In genomic region chr3:187186801-187187421, GRCh38 we compare ENCODE assay signal across 8 cellular contexts. TPM values are rescaled to one million over a fixed set of nuclear protein-coding genes. Genes with fewer than 3 reads are reported as not detected.
DNase-seq lines count a peak whose midpoint lies in the region; ATAC-seq and TF ChIP-seq lines count a peak whose summit lies in the region.

No MANE protein-coding gene starts in this region.

- H3K27ac ChIP-seq in SJSA1 (0 out of 2 replicates have a peak overlapping the region, but pooled peaks have one; percentile 2), gastrocnemius medialis (peak overlapping the region; percentile 75 to 93 (median 84))

- H3K27me3 ChIP-seq in SJSA1 (replicated peaks) = no peaks in the 10 kb centered on the region
- no peaks in the 10 kb centered on the region for H3K27me3 ChIP-seq in gastrocnemius medialis

- DNase-seq in SJSA1 (ENCODE audit: low read depth in 1 of 2, low spot score in 2 of 2) = peak; percentile 47 to 62
- peak; percentile 69 for DNase-seq in Right ventricle myocardium inferior (ENCODE audit: missing footprints)
- peak; percentile 74 to 86 for DNase-seq in gastrocnemius medialis
- no peak for DNase-seq in activated effector memory CD4-positive, alpha-beta T cell treated with Interleukin-2 at 50 U/mL for 16 hours
- DNase-seq in SW480 (ENCODE audit: low spot score) = no peak
- DNase-seq in stimulated activated CD4-positive, alpha-beta T cell treated with anti-CD3 and anti-CD28 coated beads, Interleukin-15, amount 100 ng/mL, for 24 hours = no peak

- intact Hi-C loops in Right ventricle myocardium inferior (cut with DNase I) (no loop called here), gastrocnemius medialis (cut with DNase I; ENCODE audit: low total_unique reads) (no loop called here)

- TF ChIP-seq POLR2A in gastrocnemius medialis (IDR thresholded peaks at IDR 0.05) = no peak

- in situ Hi-C loops in gastrocnemius medialis (cut with MboI; ENCODE audit: low sequenced_read_pairs in 4 of 4) = no loop called here

- no peaks in the 10 kb centered on the region for H3K36me3 ChIP-seq in SJSA1
- no peaks in the 10 kb centered on the region for H3K36me3 ChIP-seq in gastrocnemius medialis

- no peak for TF ChIP-seq CTCF in gastrocnemius medialis (IDR thresholded peaks at IDR 0.05 in 4 of 5, conservative IDR thresholded peaks at IDR 0.05 in 1 of 5)

- H3K4me3 ChIP-seq in SJSA1 (no peak overlapping the region), gastrocnemius medialis (no peak overlapping the region)

- no peaks in the 10 kb centered on the region for H3K9me3 ChIP-seq in SJSA1 (replicated peaks)
- no peaks in the 10 kb centered on the region for H3K9me3 ChIP-seq in gastrocnemius medialis

- peaks cover 30% of the 10 kb centered on the region for H3K4me1 ChIP-seq in SJSA1 (replicated peaks)
- H3K4me1 ChIP-seq in gastrocnemius medialis = peaks cover 18 to 24% of the 10 kb centered on the region in 2 donors

- ATAC-seq in GM19035 (IDR thresholded peaks at IDR 0.05; ENCODE audit: unreplicated experiment) (peak; percentile 54), Right ventricle myocardium inferior (peak; percentile 94), gastrocnemius medialis (peak; percentile 98 to 99), GM21515 (IDR thresholded peaks at IDR 0.05; ENCODE audit: unreplicated experiment) (no peak)

RNA-seq across cellular contexts. Expression of gene RTP1, which starts 10.4 kb away (rescaled TPM):
- not detected in 2 replicates for total RNA-seq in SJSA1 (2014; rRNA removed; shearing (Covaris generic))
- total RNA-seq in Right ventricle myocardium inferior (not detected), gastrocnemius medialis (not detected)

RNA-seq across cellular contexts. Expression of gene RPL39L, which starts 47.6 kb away (rescaled TPM):
- total RNA-seq in SJSA1 (2014; rRNA removed; shearing (Covaris generic)) = 29.4 and 55.7 TPM in 2 replicates
- 5.9 TPM for total RNA-seq in Right ventricle myocardium inferior
- 1 to 10 TPM in 1 of 4 donors, under 1 TPM in 1, not detected in 2; 0.71 to 1.6 TPM for total RNA-seq in gastrocnemius medialis

Comparison
In these comparisons a context has a peak if more than half of its experiments do, and no peak if none do; other contexts are left out.
1. DNase-seq: peak in SJSA1 (2 of 2), Right ventricle myocardium inferior (single experiment) and gastrocnemius medialis (2 of 2); none in activated effector memory CD4-positive, alpha-beta T cell treated with Interleukin-2 at 50 U/mL for 16 hours (single experiment), SW480 (single experiment) and stimulated activated CD4-positive, alpha-beta T cell treated with anti-CD3 and anti-CD28 coated beads, Interleukin-15, amount 100 ng/mL, for 24 hours (single experiment).